13 cellular contexts compared by ENCODE assay signal in the genomic region with DNA sequence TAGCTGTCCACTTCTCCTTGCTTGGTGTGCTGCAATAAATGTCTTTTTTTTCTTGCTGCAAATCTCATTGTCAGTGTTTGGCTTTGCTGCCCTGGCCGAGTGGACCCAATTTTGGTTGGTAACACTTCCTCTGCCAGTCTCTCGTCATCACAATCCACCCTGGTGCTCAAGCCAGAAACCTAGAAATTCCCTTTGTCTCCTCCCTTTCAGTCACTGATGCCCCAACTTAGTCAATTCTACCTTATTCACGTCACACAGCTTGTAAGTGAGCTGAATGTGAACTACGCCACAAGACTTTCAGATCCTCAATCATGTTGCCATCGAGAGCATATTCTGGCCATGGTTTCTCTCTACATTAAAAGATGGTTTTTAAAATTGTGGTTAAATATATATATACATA. TPM values are rescaled to one million over a fixed set of nuclear protein-coding genes. Genes with fewer than 3 reads are reported as not detected.
DNase-seq lines count a peak whose midpoint lies in the region; ATAC-seq and TF ChIP-seq lines count a peak whose summit lies in the region.
"Had no signal": no experiment of that assay in that cellular context is flagged by ENCODE, and none has a peak within 500 bp of the region (broad histone marks: within the 10 kb centered on the region; RNA-seq: fewer than 3 reads in every experiment).

No MANE protein-coding gene starts in this region.

- H3K9ac ChIP-seq in OCI-LY3 (ENCODE audit: low read length), result peak overlapping the region; percentile 43; the same call in 1 of the 2 replicates

- H3K27ac ChIP-seq in OCI-LY3 (ENCODE audit: low read length), result peak overlapping the region; percentile 84
- H3K27ac ChIP-seq in brain microvascular endothelial cell, result no peak overlapping the region
- H3K27ac ChIP-seq: thoracic aorta had no signal

- no peaks in the 10 kb centered on the region for H3K9me3 Mint-ChIP-seq in activated naive CD4-positive, alpha-beta T cell treated with anti-CD3 and anti-CD28 coated beads, Interleukin-2, amount 50 U/mL, for 72 hours
- H3K9me3 Mint-ChIP-seq: activated T-cell treated with anti-CD3 and anti-CD28 coated beads, Interleukin-2, amount 50 U/mL, for 72 hours had no signal

- H3K79me2 ChIP-seq in OCI-LY3 (ENCODE audit: low read length), result no peaks in the 10 kb centered on the region

- peak overlapping the region; percentile 67 for H3K4me2 ChIP-seq in OCI-LY3 (ENCODE audit: low read length)

- H3K4me1 ChIP-seq in OCI-LY3 (ENCODE audit: low read length), result peaks cover 52% of the 10 kb centered on the region

- TF ChIP-seq CTCF in OCI-LY3 (IDR thresholded peaks at IDR 0.05; ENCODE audit: low read depth, low read length) (no peak), brain microvascular endothelial cell (IDR thresholded peaks at IDR 0.05; ENCODE audit: low read depth, low read length, missing control alignments) (no peak)

- ATAC-seq in GM18868 (IDR thresholded peaks at IDR 0.05; ENCODE audit: unreplicated experiment), result peak; percentile 94
- peak; percentile 91 for ATAC-seq in GM21526 (IDR thresholded peaks at IDR 0.05; ENCODE audit: low FRiP score, unreplicated experiment)
- peak; percentile 92 for ATAC-seq in HG03045 (IDR thresholded peaks at IDR 0.05; ENCODE audit: unreplicated experiment)
- ATAC-seq in activated naive CD4-positive, alpha-beta T cell treated with anti-CD3 and anti-CD28 coated beads, Interleukin-2, amount 50 U/mL, for 72 hours, result no peak
- ATAC-seq in left cardiac atrium, result no peak

- H3K4me3 ChIP-seq in OCI-LY3 (ENCODE audit: low read length), result peak overlapping the region; percentile 40
- H3K4me3 ChIP-seq in brain microvascular endothelial cell (ENCODE audit: low read depth, low read length), result no peak overlapping the region
- H3K4me3 ChIP-seq: thoracic aorta had no signal

- intact Hi-C loops in left cardiac atrium (cut with DNase I), result no loop called here

- H3K27me3 ChIP-seq in OCI-LY3 (ENCODE audit: low read depth, low read length), result no peaks in the 10 kb centered on the region
- H3K27me3 ChIP-seq in brain microvascular endothelial cell (replicated peaks), result no peaks in the 10 kb centered on the region

- in situ Hi-C loops in brain microvascular endothelial cell (cut with HindIII; ENCODE audit: low pct_ligation_motif_present, low sequenced_read_pairs), result no loop called here

- H3K27ac Mint-ChIP-seq in activated naive CD4-positive, alpha-beta T cell treated with anti-CD3 and anti-CD28 coated beads, Interleukin-2, amount 50 U/mL, for 72 hours, result no peak overlapping the region
- H3K27ac Mint-ChIP-seq: activated T-cell treated with anti-CD3 and anti-CD28 coated beads, Interleukin-2, amount 50 U/mL, for 72 hours had no signal

- H3K36me3 ChIP-seq in OCI-LY3 (replicated peaks; ENCODE audit: low read depth, low read length) (no peaks in the 10 kb centered on the region), brain microvascular endothelial cell (replicated peaks) (no peaks in the 10 kb centered on the region)
- H3K36me3 ChIP-seq: thoracic aorta had no signal

- DNase-seq in activated naive CD4-positive, alpha-beta T cell treated with anti-CD3 and anti-CD28 coated beads, Interleukin-2, amount 50 U/mL, for 72 hours (ENCODE audit: low spot score in 2 of 2), result no peak
- DNase-seq in left cardiac atrium (no peak), brain microvascular endothelial cell (no peak)
- no peak for DNase-seq in activated CD4-positive, alpha-beta T cell treated with anti-CD3 and anti-CD28 coated beads, Interleukin-2, amount 50 U/mL, for 1 hour
- DNase-seq: activated T-cell treated with anti-CD3 and anti-CD28 coated beads, Interleukin-2, amount 50 U/mL, for 72 hours; IMR-90; midbrain; NCI-H2081 treated with DMSO at 0.1 percent for 48 hours had no signal

- no peaks in the 10 kb centered on the region for H4K20me1 ChIP-seq in OCI-LY3 (ENCODE audit: insufficient read depth, low read length)

- no peaks in the 10 kb centered on the region for H3K36me3 Mint-ChIP-seq in activated naive CD4-positive, alpha-beta T cell treated with anti-CD3 and anti-CD28 coated beads, Interleukin-2, amount 50 U/mL, for 72 hours

- H2AFZ ChIP-seq in OCI-LY3 (ENCODE audit: low read depth, low read length), result no peak overlapping the region; the same call in 1 of the 2 replicates

- H3K9me3 ChIP-seq in OCI-LY3 (ENCODE audit: insufficient read depth, low read length), result no peaks in the 10 kb centered on the region
- H3K9me3 ChIP-seq: thoracic aorta had no signal

RNA-seq across cellular contexts. Expression of a gene that starts 13.0 kb away (rescaled TPM):
- 10 to 100 TPM; 18.5 to 27.0 TPM for total RNA-seq in activated naive CD4-positive, alpha-beta T cell treated with anti-CD3 and anti-CD28 coated beads, Interleukin-2, amount 50 U/mL, for 72 hours
- 10 to 100 TPM; 14.8 to 16.5 TPM for total RNA-seq in left cardiac atrium

RNA-seq across cellular contexts. Expression of a gene that starts 42.4 kb away (rescaled TPM):
- total RNA-seq in activated naive CD4-positive, alpha-beta T cell treated with anti-CD3 and anti-CD28 coated beads, Interleukin-2, amount 50 U/mL, for 72 hours, result not detected
- under 1 TPM in 1 of 2 donors, not detected in 1; 0.27 TPM for total RNA-seq in left cardiac atrium
- total RNA-seq: activated T-cell treated with anti-CD3 and anti-CD28 coated beads, Interleukin-2, amount 50 U/mL, for 72 hours; IMR-90 had no signal

Comparison
In these comparisons a context has a peak if more than half of its experiments do, and no peak if none do; other contexts are left out.
1. ATAC-seq: peak in GM18868 (single experiment), GM21526 (single experiment) and HG03045 (single experiment); none in activated naive CD4-positive, alpha-beta T cell treated with anti-CD3 and anti-CD28 coated beads, Interleukin-2, amount 50 U/mL, for 72 hours (0 of 2) and left cardiac atrium (0 of 2).